In genomic region chr4:154612472-154613414, GRCh38 we compare ENCODE assay signal across 20 cellular contexts. TPM values are rescaled to one million over a fixed set of nuclear protein-coding genes. Genes with fewer than 3 reads are reported as not detected.
"Had no signal": no experiment of that assay in that cellular context is flagged by ENCODE, and none has a peak within 500 bp of the region (broad histone marks: within the 10 kb centered on the region; RNA-seq: fewer than 3 reads in every experiment).

FGG (minus strand) TSS chr4:154612656; CDS start chr4:154612609, 47 bp downstream.

- ATAC-seq: activated CD4-positive, CD25-positive, alpha-beta regulatory T cell treated with anti-CD3 and anti-CD28 coated beads, Interleukin-2, amount 50 U/mL, for 24 hours; activated naive CD8-positive, alpha-beta T cell treated with anti-CD3 and anti-CD28 coated beads, Interleukin-2, amount 50 U/mL, for 24 hours; mucosa of descending colon; naive thymus-derived CD8-positive, alpha-beta T cell; stimulated activated naive B cell treated with anti-CD40 and anti-IgM and Interleukin-4, amounts not matched to agents 10 μg/mL and 1 μg/mL and 100 μg/mL, for 72 hours had no signal

- H3K36me3 ChIP-seq: cardiac muscle cell, esophagus muscularis mucosa, tibial artery, uterus had no signal

- H3K4me3 ChIP-seq: cardiac muscle cell, coronary artery, esophagus muscularis mucosa, mucosa of descending colon, tibial artery, uterus had no signal

- DNase-seq: activated CD4-positive, alpha-beta T cell treated with anti-CD3 and anti-CD28 coated beads, Interleukin-2, amount 50 U/mL, for 1 hour; activated naive CD4-positive, alpha-beta T cell treated with Interleukin-2 at 50 U/mL for 16 hours; activated naive CD8-positive, alpha-beta T cell treated with anti-CD3 and anti-CD28 coated beads, Interleukin-2, amount 50 U/mL, for 24 hours; activated T-cell treated with anti-CD3 and anti-CD28 coated beads for 4 hours; hypothalamus; mucosa of descending colon; naive thymus-derived CD8-positive, alpha-beta T cell; retina; stimulated activated CD4-positive, alpha-beta T cell treated with anti-CD3 and anti-CD28 coated beads, Interleukin-2, amount 100 ng/mL, for 48 hours; stimulated activated naive B cell treated with anti-CD40 and anti-IgM and Interleukin-4, amounts not matched to agents 10 μg/mL and 1 μg/mL and 100 μg/mL, for 72 hours; tibial artery; uterus had no signal

- H3K27ac ChIP-seq: cardiac muscle cell, coronary artery, esophagus muscularis mucosa, tibial artery, uterus had no signal

- H3K27me3 ChIP-seq: cardiac muscle cell, tibial artery had no signal

- H3K9me3 ChIP-seq: esophagus muscularis mucosa, mucosa of descending colon, tibial artery, uterus had no signal

- H3K4me1 ChIP-seq: esophagus muscularis mucosa, uterus had no signal

RNA-seq across cellular contexts. Expression of gene FGG, which starts in this region (rescaled TPM):
- total RNA-seq: activated CD8-positive, alpha-beta memory T cell treated with anti-CD3 and anti-CD28 coated beads for 36 hours; cardiac muscle cell; esophagus muscularis mucosa; kidney epithelial cell; lung microvascular endothelial cell; naive thymus-derived CD8-positive, alpha-beta T cell; subcutaneous adipose tissue had no signal
- polyA plus RNA-seq: naive thymus-derived CD8-positive, alpha-beta T cell had no signal
